ENCODE assay signal across 30 cellular contexts in genomic region chr3:2599471-2599870, GRCh38.
"Had no signal": no experiment of that assay in that cellular context is flagged by ENCODE, and none has a peak within 500 bp of the region (broad histone marks: within the 10 kb centered on the region; RNA-seq: fewer than 3 reads in every experiment).

No MANE protein-coding gene starts in this region.

- H3K27ac Mint-ChIP-seq: activated CD4-positive, alpha-beta T cell treated with anti-CD3 and anti-CD28 coated beads for 36 hours; activated CD4-positive, alpha-beta T cell treated with anti-CD3 and anti-CD28 coated beads, Interleukin-2, amount 10 ng/mL, durations not matched to agents 7 days and 5 days; activated CD8-positive, alpha-beta T cell treated with anti-CD3 and anti-CD28 coated beads, Interleukin-2, amount 10 ng/mL, durations not matched to agents 7 days and 5 days; activated naive CD4-positive, alpha-beta T cell treated with anti-CD3 and anti-CD28 coated beads, Interleukin-2, amount 50 U/mL, for 24 hours; activated naive CD8-positive, alpha-beta T cell treated with anti-CD3 and anti-CD28 coated beads, Interleukin-2, amount 10 ng/mL, durations not matched to agents 7 days and 5 days; activated T-cell treated with anti-CD3 and anti-CD28 coated beads, Interleukin-2, amount 50 U/mL, for 24 hours; activated T-helper 2 cell treated with anti-CD3 and anti-CD28 coated beads, Interferon-gamma antibody, Interleukin-2, Interleukin-4, amounts not matched to agents 10 μg/mL and 5 μg/mL and 100 μg/mL, durations not matched to agents 14 hours and 24 hours and 36 hours; brain; T-helper 1 cell treated with Interleukin-12 subunit alpha and Interleukin-12 subunit beta and Interleukin-4 antibody, amounts not matched to agents 30 μg/mL and 1 μg/mL, for 36 hours; T-helper 2 cell treated with Interferon-gamma antibody and Interleukin-4, amounts not matched to agents 5 μg/mL and 100 μg/mL, for 36 hours; WTC11 had no signal

- H3K27me3 Mint-ChIP-seq: activated CD4-positive, alpha-beta T cell treated with anti-CD3 and anti-CD28 coated beads for 36 hours; activated CD4-positive, alpha-beta T cell treated with anti-CD3 and anti-CD28 coated beads, Interleukin-2, amount 10 ng/mL, durations not matched to agents 7 days and 5 days; activated naive CD4-positive, alpha-beta T cell treated with anti-CD3 and anti-CD28 coated beads, Interleukin-2, amount 50 U/mL, for 24 hours; activated naive CD8-positive, alpha-beta T cell treated with anti-CD3 and anti-CD28 coated beads, Interleukin-2, amount 10 ng/mL, durations not matched to agents 7 days and 5 days; activated T-cell treated with anti-CD3 and anti-CD28 coated beads, Interleukin-2, amount 50 U/mL, for 24 hours; brain had no signal

- H3K4me2 ChIP-seq: PC-9 had no signal

- ATAC-seq: activated CD4-positive, alpha-beta T cell treated with anti-CD3 and anti-CD28 coated beads for 36 hours; activated CD4-positive, CD25-positive, alpha-beta regulatory T cell treated with anti-CD3 and anti-CD28 coated beads, Interleukin-2, amount 50 U/mL, for 24 hours; activated CD8-positive, alpha-beta T cell treated with anti-CD3 and anti-CD28 coated beads, Interleukin-2, amount 10 ng/mL, durations not matched to agents 7 days and 5 days; Right ventricle myocardium inferior; WTC11 had no signal

- H3K4me1 Mint-ChIP-seq: activated CD4-positive, alpha-beta T cell treated with anti-CD3 and anti-CD28 coated beads for 36 hours; activated CD4-positive, alpha-beta T cell treated with anti-CD3 and anti-CD28 coated beads, Interleukin-2, amount 10 ng/mL, durations not matched to agents 7 days and 5 days; activated naive CD4-positive, alpha-beta T cell treated with anti-CD3 and anti-CD28 coated beads, Interleukin-2, amount 50 U/mL, for 24 hours; activated naive CD8-positive, alpha-beta T cell treated with anti-CD3 and anti-CD28 coated beads, Interleukin-2, amount 10 ng/mL, durations not matched to agents 7 days and 5 days; WTC11 had no signal

- H2AFZ ChIP-seq: PC-9 had no signal

- DNase-seq: activated CD4-positive, alpha-beta T cell treated with anti-CD3 and anti-CD28 coated beads for 36 hours; activated CD4-positive, alpha-beta T cell treated with anti-CD3 and anti-CD28 coated beads, Interleukin-2, amount 10 ng/mL, durations not matched to agents 7 days and 5 days; activated CD4-positive, alpha-beta T cell treated with anti-CD3 and anti-CD28 coated beads, Interleukin-2, amount 50 U/mL, for 48 hours; activated CD8-positive, alpha-beta T cell treated with anti-CD3 and anti-CD28 coated beads, Interleukin-2, amount 10 ng/mL, durations not matched to agents 7 days and 5 days; activated gamma-delta T cell; activated naive CD4-positive, alpha-beta T cell treated with Interleukin-2 at 50 U/mL for 16 hours; activated naive CD8-positive, alpha-beta T cell treated with anti-CD3 and anti-CD28 coated beads, Interleukin-2, amount 10 ng/mL, durations not matched to agents 7 days and 5 days; activated T-cell treated with anti-CD3 and anti-CD28 coated beads, Interleukin-2, amount 50 U/mL, for 24 hours; amygdala; caudate nucleus; cerebellar nuclear complex; NCI-H1105; NCI-H1417 treated with DMSO at 0.1 percent for 48 hours; NCI-H187 treated with DMSO at 0.1 percent for 48 hours; NCI-H2081; NCI-H345; NCI-H524 treated with DMSO at 0.1 percent for 48 hours; NCI-H748 treated with DMSO at 0.1 percent for 48 hours; NK-92 treated with Interleukin-12 subunit alpha and Interleukin-12 subunit beta, amount 100 ng/mL, for 24 hours; PC-9; SIG-M5 had no signal

- H3K36me3 Mint-ChIP-seq: activated naive CD4-positive, alpha-beta T cell treated with anti-CD3 and anti-CD28 coated beads, Interleukin-2, amount 50 U/mL, for 24 hours; activated naive CD8-positive, alpha-beta T cell treated with anti-CD3 and anti-CD28 coated beads, Interleukin-2, amount 10 ng/mL, durations not matched to agents 7 days and 5 days; brain had no signal

- H3K4me3 ChIP-seq: PC-9 had no signal

- H3K9me3 Mint-ChIP-seq: activated CD4-positive, alpha-beta T cell treated with anti-CD3 and anti-CD28 coated beads, Interleukin-2, amount 10 ng/mL, durations not matched to agents 7 days and 5 days; activated naive CD4-positive, alpha-beta T cell treated with anti-CD3 and anti-CD28 coated beads, Interleukin-2, amount 50 U/mL, for 24 hours; activated naive CD8-positive, alpha-beta T cell treated with anti-CD3 and anti-CD28 coated beads, Interleukin-2, amount 10 ng/mL, durations not matched to agents 7 days and 5 days; activated T-cell treated with anti-CD3 and anti-CD28 coated beads, Interleukin-2, amount 50 U/mL, for 24 hours; activated T-helper 2 cell treated with anti-CD3 and anti-CD28 coated beads, Interferon-gamma antibody, Interleukin-2, Interleukin-4, amounts not matched to agents 10 μg/mL and 5 μg/mL and 100 μg/mL, durations not matched to agents 14 hours and 24 hours and 36 hours; T-helper 1 cell treated with Interleukin-12 subunit alpha and Interleukin-12 subunit beta and Interleukin-4 antibody, amounts not matched to agents 30 μg/mL and 1 μg/mL, for 36 hours; T-helper 2 cell treated with Interferon-gamma antibody and Interleukin-4, amounts not matched to agents 5 μg/mL and 100 μg/mL, for 36 hours had no signal

- H3K4me3 Mint-ChIP-seq: activated CD4-positive, alpha-beta T cell treated with anti-CD3 and anti-CD28 coated beads for 36 hours; activated CD4-positive, alpha-beta T cell treated with anti-CD3 and anti-CD28 coated beads, Interleukin-2, amount 10 ng/mL, durations not matched to agents 7 days and 5 days; activated CD8-positive, alpha-beta T cell treated with anti-CD3 and anti-CD28 coated beads, Interleukin-2, amount 10 ng/mL, durations not matched to agents 7 days and 5 days; activated naive CD4-positive, alpha-beta T cell treated with anti-CD3 and anti-CD28 coated beads, Interleukin-2, amount 50 U/mL, for 24 hours; activated naive CD8-positive, alpha-beta T cell treated with anti-CD3 and anti-CD28 coated beads, Interleukin-2, amount 10 ng/mL, durations not matched to agents 7 days and 5 days; activated T-cell treated with anti-CD3 and anti-CD28 coated beads, Interleukin-2, amount 50 U/mL, for 24 hours; brain; T-helper 1 cell treated with Interleukin-12 subunit alpha and Interleukin-12 subunit beta and Interleukin-4 antibody, amounts not matched to agents 30 μg/mL and 1 μg/mL, for 36 hours; T-helper 2 cell treated with Interferon-gamma antibody and Interleukin-4, amounts not matched to agents 5 μg/mL and 100 μg/mL, for 36 hours; WTC11 had no signal

- H3K27ac ChIP-seq: PC-9, RWPE1 had no signal
